ENCODE assay signal across 23 cellular contexts in genomic region chr12:48771588-48772112, GRCh38.
"Had no signal": no experiment of that assay in that cellular context is flagged by ENCODE, and none has a peak within 500 bp of the region (broad histone marks: within the 10 kb centered on the region; RNA-seq: fewer than 3 reads in every experiment).

No MANE protein-coding gene starts in this region.

- H3K4me3 ChIP-seq: dorsolateral prefrontal cortex, gastrocnemius medialis, mucosa of descending colon, thoracic aorta, tibial nerve, upper lobe of left lung, uterus had no signal

- H3K9me3 Mint-ChIP-seq: mesothelial cell of epicardium; naive B cell; natural killer cell treated with Interleukin-12 subunit alpha and Interleukin-12 subunit beta and Interleukin-15 and Interleukin-18, amount 100 ng/mL, for 72 hours; neural crest cell; stimulated activated naive B cell treated with anti-CD40 and anti-IgM and Interleukin-4, amounts not matched to agents 10 μg/mL and 1 μg/mL and 100 μg/mL, for 72 hours; stimulated activated naive CD8-positive, alpha-beta T cell treated with anti-CD3 and anti-CD28 coated beads, Interleukin-15, Interleukin-2, amounts not matched to agents 100 ng/mL and 50 ng/mL, for 24 hours had no signal

- H3K4me1 Mint-ChIP-seq: mesothelial cell of epicardium; naive B cell; stimulated activated naive B cell treated with anti-CD40 and anti-IgM and Interleukin-4, amounts not matched to agents 10 μg/mL and 1 μg/mL and 100 μg/mL, for 72 hours had no signal

- H3K9me3 ChIP-seq: gastrocnemius medialis, mucosa of descending colon, thoracic aorta, tibial nerve, upper lobe of left lung, uterus had no signal

- H3K4me1 ChIP-seq: uterus had no signal

- H3K27me3 Mint-ChIP-seq: naive B cell; stimulated activated naive B cell treated with anti-CD40 and anti-IgM and Interleukin-4, amounts not matched to agents 10 μg/mL and 1 μg/mL and 100 μg/mL, for 72 hours; stimulated activated naive CD8-positive, alpha-beta T cell treated with anti-CD3 and anti-CD28 coated beads, Interleukin-15, Interleukin-2, amounts not matched to agents 100 ng/mL and 50 ng/mL, for 24 hours had no signal

- H3K36me3 Mint-ChIP-seq: naive B cell; natural killer cell treated with Interleukin-12 subunit alpha and Interleukin-12 subunit beta and Interleukin-15 and Interleukin-18, amount 100 ng/mL, for 72 hours; stimulated activated naive B cell treated with anti-CD40 and anti-IgM and Interleukin-4, amounts not matched to agents 10 μg/mL and 1 μg/mL and 100 μg/mL, for 72 hours had no signal

- H3K27ac Mint-ChIP-seq: mesothelial cell of epicardium; stimulated activated naive B cell treated with anti-CD40 and anti-IgM and Interleukin-4, amounts not matched to agents 10 μg/mL and 1 μg/mL and 100 μg/mL, for 72 hours; stimulated activated naive CD8-positive, alpha-beta T cell treated with anti-CD3 and anti-CD28 coated beads, Interleukin-15, Interleukin-2, amounts not matched to agents 100 ng/mL and 50 ng/mL, for 24 hours had no signal

- DNase-seq: cerebellar nuclear complex; dorsolateral prefrontal cortex; effector CD4-positive, alpha-beta T cell; foreskin fibroblast; gastrocnemius medialis; head of caudate nucleus; mesenchymal stem cell; naive B cell; retina; stimulated activated CD4-positive, alpha-beta T cell treated with anti-CD3 and anti-CD28 coated beads, Interleukin-4, amount 100 ng/mL, for 4 hours; stimulated activated naive B cell treated with anti-CD40 and anti-IgM and Interleukin-4, amounts not matched to agents 10 μg/mL and 1 μg/mL and 100 μg/mL, for 72 hours; upper lobe of left lung; uterus had no signal

- H3K4me3 Mint-ChIP-seq: mesothelial cell of epicardium; naive B cell; natural killer cell treated with Interleukin-12 subunit alpha and Interleukin-12 subunit beta and Interleukin-15 and Interleukin-18, amount 100 ng/mL, for 72 hours; neural crest cell; stimulated activated naive B cell treated with anti-CD40 and anti-IgM and Interleukin-4, amounts not matched to agents 10 μg/mL and 1 μg/mL and 100 μg/mL, for 72 hours; stimulated activated naive CD8-positive, alpha-beta T cell treated with anti-CD3 and anti-CD28 coated beads, Interleukin-15, Interleukin-2, amounts not matched to agents 100 ng/mL and 50 ng/mL, for 24 hours had no signal

- H3K36me3 ChIP-seq: uterus had no signal

- H3K27me3 ChIP-seq: dorsolateral prefrontal cortex, gastrocnemius medialis, tibial nerve, upper lobe of left lung, uterus had no signal

- ATAC-seq: esophagus mucosa; gastrocnemius medialis; mucosa of descending colon; natural killer cell treated with Interleukin-12 subunit alpha and Interleukin-12 subunit beta and Interleukin-15 and Interleukin-18, amount 100 ng/mL, for 72 hours; sciatic nerve; stimulated activated naive B cell treated with anti-CD40 and anti-IgM and Interleukin-4, amounts not matched to agents 10 μg/mL and 1 μg/mL and 100 μg/mL, for 72 hours had no signal

- H3K27ac ChIP-seq: dorsolateral prefrontal cortex, epithelial cell of prostate, gastrocnemius medialis, thoracic aorta, tibial nerve, upper lobe of left lung, uterus had no signal
